ENCODE assay signal across 9 cellular contexts in genomic region chr3:186520957-186521842, GRCh38. TPM values are rescaled to one million over a fixed set of nuclear protein-coding genes. Genes with fewer than 3 reads are reported as not detected.
DNase-seq lines count a peak whose midpoint lies in the region; ATAC-seq and TF ChIP-seq lines count a peak whose summit lies in the region.
"Had no signal": no experiment of that assay in that cellular context is flagged by ENCODE, and none has a peak within 500 bp of the region (broad histone marks: within the 10 kb centered on the region; RNA-seq: fewer than 3 reads in every experiment).

No MANE protein-coding gene starts in this region.

- H3K27me3 ChIP-seq in brain microvascular endothelial cell (replicated peaks), result no peaks in the 10 kb centered on the region

- no peak for TF ChIP-seq CTCF in brain microvascular endothelial cell (IDR thresholded peaks at IDR 0.05; ENCODE audit: low read depth, low read length, missing control alignments)

- H3K4me3 Mint-ChIP-seq in activated naive CD4-positive, alpha-beta T cell treated with anti-CD3 and anti-CD28 coated beads for 36 hours, result peak overlapping the region; percentile 35
- H3K4me3 Mint-ChIP-seq in activated naive CD4-positive, alpha-beta T cell treated with anti-CD3 and anti-CD28 coated beads, Interleukin-2, amount 10 ng/mL, durations not matched to agents 7 days and 5 days, result no peak overlapping the region

- peaks cover 4% of the 10 kb centered on the region for H3K36me3 Mint-ChIP-seq in activated naive CD4-positive, alpha-beta T cell treated with anti-CD3 and anti-CD28 coated beads for 36 hours (ENCODE audit: low read depth)
- no peaks in the 10 kb centered on the region for H3K36me3 Mint-ChIP-seq in activated naive CD4-positive, alpha-beta T cell treated with anti-CD3 and anti-CD28 coated beads, Interleukin-2, amount 10 ng/mL, durations not matched to agents 7 days and 5 days

- peak; percentile 79 for DNase-seq in activated naive CD4-positive, alpha-beta T cell treated with anti-CD3 and anti-CD28 coated beads for 36 hours
- no peak for DNase-seq in activated naive CD4-positive, alpha-beta T cell treated with anti-CD3 and anti-CD28 coated beads, Interleukin-2, amount 10 ng/mL, durations not matched to agents 7 days and 5 days
- DNase-seq in NCI-H2107 treated with DMSO at 0.1 percent for 48 hours (lab: John Stamatoyannopoulos, UW; ENCODE audit: unreplicated experiment) (peak; percentile 75), NCI-H69 (lab: John Stamatoyannopoulos, UW) (no peak), brain microvascular endothelial cell (no peak), MV-4-11 (lab: John Stamatoyannopoulos, UW) (no peak)
- peak; percentile 77 for DNase-seq in stimulated activated CD8-positive, alpha-beta memory T cell treated with anti-CD3 and anti-CD28 coated beads, Interleukin-4, amount 100 ng/mL, for 48 hours

- ATAC-seq in HG02623 (IDR thresholded peaks at IDR 0.05; ENCODE audit: unreplicated experiment), result peak; percentile 60

- CTCF ChIA-PET in activated naive CD4-positive, alpha-beta T cell treated with anti-CD3 and anti-CD28 coated beads for 36 hours (lab: Charles Lee), result interaction anchor here (0.5 kb wide), 1 partner anchor 19 kb away, joined by 5 read pairs; no protein-coding TSS in a partner anchor
- CTCF ChIA-PET in activated naive CD4-positive, alpha-beta T cell treated with anti-CD3 and anti-CD28 coated beads, Interleukin-2, amount 10 ng/mL, durations not matched to agents 7 days and 5 days (lab: Charles Lee), result interaction anchor here (3.2 kb wide), 1 partner anchor 19 kb away, joined by 19 read pairs; no protein-coding TSS in a partner anchor

- no peak overlapping the region for H3K4me3 ChIP-seq in brain microvascular endothelial cell (ENCODE audit: low read depth, low read length)

- in situ Hi-C loops in brain microvascular endothelial cell (cut with HindIII; ENCODE audit: low pct_ligation_motif_present, low sequenced_read_pairs), result no loop called here

- H3K9me3 Mint-ChIP-seq in activated naive CD4-positive, alpha-beta T cell treated with anti-CD3 and anti-CD28 coated beads for 36 hours, result peaks cover 3% of the 10 kb centered on the region
- H3K9me3 Mint-ChIP-seq in activated naive CD4-positive, alpha-beta T cell treated with anti-CD3 and anti-CD28 coated beads, Interleukin-2, amount 10 ng/mL, durations not matched to agents 7 days and 5 days, result peaks cover 2% of the 10 kb centered on the region

- no peak overlapping the region for H3K27ac ChIP-seq in brain microvascular endothelial cell
- H3K27ac ChIP-seq: VCaP had no signal

- intact Hi-C loops in activated naive CD4-positive, alpha-beta T cell treated with anti-CD3 and anti-CD28 coated beads for 36 hours (cut with micrococcal nuclease), result no loop called here

- peak overlapping the region; percentile 74 for H3K27ac Mint-ChIP-seq in activated naive CD4-positive, alpha-beta T cell treated with anti-CD3 and anti-CD28 coated beads for 36 hours
- no peak overlapping the region for H3K27ac Mint-ChIP-seq in activated naive CD4-positive, alpha-beta T cell treated with anti-CD3 and anti-CD28 coated beads, Interleukin-2, amount 10 ng/mL, durations not matched to agents 7 days and 5 days

- H3K27me3 Mint-ChIP-seq in activated naive CD4-positive, alpha-beta T cell treated with anti-CD3 and anti-CD28 coated beads for 36 hours (ENCODE audit: low read depth), result no peaks in the 10 kb centered on the region
- peaks cover 7% of the 10 kb centered on the region for H3K27me3 Mint-ChIP-seq in activated naive CD4-positive, alpha-beta T cell treated with anti-CD3 and anti-CD28 coated beads, Interleukin-2, amount 10 ng/mL, durations not matched to agents 7 days and 5 days

- H3K4me1 Mint-ChIP-seq in activated naive CD4-positive, alpha-beta T cell treated with anti-CD3 and anti-CD28 coated beads for 36 hours (ENCODE audit: low read depth), result peaks cover 59% of the 10 kb centered on the region
- H3K4me1 Mint-ChIP-seq in activated naive CD4-positive, alpha-beta T cell treated with anti-CD3 and anti-CD28 coated beads, Interleukin-2, amount 10 ng/mL, durations not matched to agents 7 days and 5 days, result peaks cover 43% of the 10 kb centered on the region

- H3K36me3 ChIP-seq in brain microvascular endothelial cell (replicated peaks), result no peaks in the 10 kb centered on the region

RNA-seq across cellular contexts. Expression of gene CRYGS, which starts 23.0 kb away (rescaled TPM):
- 1 to 10 TPM; 1.5 to 1.8 TPM for total RNA-seq in activated naive CD4-positive, alpha-beta T cell treated with anti-CD3 and anti-CD28 coated beads for 36 hours

RNA-seq across cellular contexts. Expression of gene TBCCD1, which starts 45.9 kb away (rescaled TPM):
- 10 to 100 TPM in 1 of 2 experiments, 1 to 10 TPM in 1; 9.0 to 10.7 TPM for total RNA-seq in activated naive CD4-positive, alpha-beta T cell treated with anti-CD3 and anti-CD28 coated beads for 36 hours

RNA-seq across cellular contexts. Expression of gene DNAJB11, which starts 49.3 kb away (rescaled TPM):
- 10 to 100 TPM; 30.0 to 30.5 TPM for total RNA-seq in activated naive CD4-positive, alpha-beta T cell treated with anti-CD3 and anti-CD28 coated beads for 36 hours

Comparison
In these comparisons a context has a peak if more than half of its experiments do, and no peak if none do; other contexts are left out.
1. DNase-seq: peak in activated naive CD4-positive, alpha-beta T cell treated with anti-CD3 and anti-CD28 coated beads for 36 hours (single experiment), NCI-H2107 treated with DMSO at 0.1 percent for 48 hours (single experiment) and stimulated activated CD8-positive, alpha-beta memory T cell treated with anti-CD3 and anti-CD28 coated beads, Interleukin-4, amount 100 ng/mL, for 48 hours (single experiment); none in activated naive CD4-positive, alpha-beta T cell treated with anti-CD3 and anti-CD28 coated beads, Interleukin-2, amount 10 ng/mL, durations not matched to agents 7 days and 5 days (single experiment), NCI-H69 (single experiment), brain microvascular endothelial cell (single experiment) and MV-4-11 (single experiment).